3 cellular contexts compared by ENCODE assay signal in genomic region chr2:219090900-219091299, GRCh38.
A peak's percentile ranks its signal among the peaks of the same experiment; 100 is the strongest.
TF ChIP-seq lines count a peak whose summit lies in the region.

No MANE protein-coding gene starts in this region.

TF ChIP-seq in HepG2, 621 proteins besides CTCF, POLR2A, EP300 and RAD21 (continues in another document):
- TF ChIP-seq HNF1A (IDR thresholded peaks at IDR 0.05; ENCODE audit: low read depth) (0 out of 2 replicates have a peak, but pooled peaks have one; percentile 16), HNF1A (CRISPR knock-in tag; IDR thresholded peaks at IDR 0.05; ENCODE audit: borderline replicate concordance) (no peak), HHEX (CRISPR knock-in tag; IDR thresholded peaks at IDR 0.05) (no peak), POGK (CRISPR knock-in tag; conservative IDR thresholded peaks at IDR 0.05) (peak; percentile 99)
- TF ChIP-seq, protein P1, sequence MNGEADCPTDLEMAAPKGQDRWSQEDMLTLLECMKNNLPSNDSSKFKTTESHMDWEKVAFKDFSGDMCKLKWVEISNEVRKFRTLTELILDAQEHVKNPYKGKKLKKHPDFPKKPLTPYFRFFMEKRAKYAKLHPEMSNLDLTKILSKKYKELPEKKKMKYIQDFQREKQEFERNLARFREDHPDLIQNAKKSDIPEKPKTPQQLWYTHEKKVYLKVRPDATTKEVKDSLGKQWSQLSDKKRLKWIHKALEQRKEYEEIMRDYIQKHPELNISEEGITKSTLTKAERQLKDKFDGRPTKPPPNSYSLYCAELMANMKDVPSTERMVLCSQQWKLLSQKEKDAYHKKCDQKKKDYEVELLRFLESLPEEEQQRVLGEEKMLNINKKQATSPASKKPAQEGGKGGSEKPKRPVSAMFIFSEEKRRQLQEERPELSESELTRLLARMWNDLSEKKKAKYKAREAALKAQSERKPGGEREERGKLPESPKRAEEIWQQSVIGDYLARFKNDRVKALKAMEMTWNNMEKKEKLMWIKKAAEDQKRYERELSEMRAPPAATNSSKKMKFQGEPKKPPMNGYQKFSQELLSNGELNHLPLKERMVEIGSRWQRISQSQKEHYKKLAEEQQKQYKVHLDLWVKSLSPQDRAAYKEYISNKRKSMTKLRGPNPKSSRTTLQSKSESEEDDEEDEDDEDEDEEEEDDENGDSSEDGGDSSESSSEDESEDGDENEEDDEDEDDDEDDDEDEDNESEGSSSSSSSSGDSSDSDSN (CRISPR knock-in tag; IDR thresholded peaks at IDR 0.05): no peak

TF ChIP-seq in endothelial cell of umbilical vein, 7 proteins besides CTCF, POLR2A, EP300 and RAD21:
- TF ChIP-seq MYC (IDR thresholded peaks at IDR 0.05; ENCODE audit: low read depth, low read length) (no peak), JUN (IDR thresholded peaks at IDR 0.05; ENCODE audit: borderline replicate concordance, insufficient read depth, insufficient read length, low read depth) (no peak), GATA2 (IDR thresholded peaks at IDR 0.05; ENCODE audit: insufficient read depth, insufficient read length, low read depth, low read length) (no peak), EZH2 (IDR thresholded peaks at IDR 0.05; ENCODE audit: borderline replicate concordance, low read depth, low read length, severe bottlenecking) (no peak)
- TF ChIP-seq, protein P2, sequence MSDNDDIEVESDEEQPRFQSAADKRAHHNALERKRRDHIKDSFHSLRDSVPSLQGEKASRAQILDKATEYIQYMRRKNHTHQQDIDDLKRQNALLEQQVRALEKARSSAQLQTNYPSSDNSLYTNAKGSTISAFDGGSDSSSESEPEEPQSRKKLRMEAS (IDR thresholded peaks at IDR 0.05; ENCODE audit: insufficient read depth, insufficient read length): no peak

TF ChIP-seq in SK-N-SH treated with all-trans-retinoic acid at 6 μM for 48 hours, 23 proteins besides CTCF, POLR2A, EP300 and RAD21:
- TF ChIP-seq CREB5 (CRISPR knock-in tag; IDR thresholded peaks at IDR 0.05; ENCODE audit: low read depth) (no peak), CSDC2 (CRISPR knock-in tag; IDR thresholded peaks at IDR 0.05) (no peak)
- TF ChIP-seq, protein P3, sequence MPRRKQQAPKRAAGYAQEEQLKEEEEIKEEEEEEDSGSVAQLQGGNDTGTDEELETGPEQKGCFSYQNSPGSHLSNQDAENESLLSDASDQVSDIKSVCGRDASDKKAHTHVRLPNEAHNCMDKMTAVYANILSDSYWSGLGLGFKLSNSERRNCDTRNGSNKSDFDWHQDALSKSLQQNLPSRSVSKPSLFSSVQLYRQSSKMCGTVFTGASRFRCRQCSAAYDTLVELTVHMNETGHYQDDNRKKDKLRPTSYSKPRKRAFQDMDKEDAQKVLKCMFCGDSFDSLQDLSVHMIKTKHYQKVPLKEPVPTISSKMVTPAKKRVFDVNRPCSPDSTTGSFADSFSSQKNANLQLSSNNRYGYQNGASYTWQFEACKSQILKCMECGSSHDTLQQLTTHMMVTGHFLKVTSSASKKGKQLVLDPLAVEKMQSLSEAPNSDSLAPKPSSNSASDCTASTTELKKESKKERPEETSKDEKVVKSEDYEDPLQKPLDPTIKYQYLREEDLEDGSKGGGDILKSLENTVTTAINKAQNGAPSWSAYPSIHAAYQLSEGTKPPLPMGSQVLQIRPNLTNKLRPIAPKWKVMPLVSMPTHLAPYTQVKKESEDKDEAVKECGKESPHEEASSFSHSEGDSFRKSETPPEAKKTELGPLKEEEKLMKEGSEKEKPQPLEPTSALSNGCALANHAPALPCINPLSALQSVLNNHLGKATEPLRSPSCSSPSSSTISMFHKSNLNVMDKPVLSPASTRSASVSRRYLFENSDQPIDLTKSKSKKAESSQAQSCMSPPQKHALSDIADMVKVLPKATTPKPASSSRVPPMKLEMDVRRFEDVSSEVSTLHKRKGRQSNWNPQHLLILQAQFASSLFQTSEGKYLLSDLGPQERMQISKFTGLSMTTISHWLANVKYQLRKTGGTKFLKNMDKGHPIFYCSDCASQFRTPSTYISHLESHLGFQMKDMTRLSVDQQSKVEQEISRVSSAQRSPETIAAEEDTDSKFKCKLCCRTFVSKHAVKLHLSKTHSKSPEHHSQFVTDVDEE (CRISPR knock-in tag; IDR thresholded peaks at IDR 0.05): no peak
